9 cellular contexts compared by ENCODE assay signal in the genomic region with DNA sequence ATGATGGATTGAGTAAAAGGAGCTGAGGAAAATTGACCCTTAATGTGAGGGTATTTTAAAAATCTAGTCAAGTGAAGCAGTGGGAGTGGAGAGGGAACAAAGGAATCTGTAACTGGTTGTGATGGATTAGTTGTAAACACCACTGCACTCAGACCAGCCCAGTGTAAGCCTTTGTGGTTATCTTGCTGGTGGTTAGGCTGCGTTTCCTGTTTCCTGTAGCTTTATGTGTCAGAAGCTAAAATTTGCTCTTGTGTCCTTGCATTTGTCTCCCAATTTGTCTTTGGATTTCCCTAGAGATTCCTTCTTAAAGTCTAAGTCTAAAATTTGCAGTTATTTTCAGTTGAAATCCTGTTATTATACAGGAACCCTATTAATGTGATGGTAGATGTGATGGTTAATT. TPM values are rescaled to one million over a fixed set of nuclear protein-coding genes. Genes with fewer than 3 reads are reported as not detected.
DNase-seq lines count a peak whose midpoint lies in the region; ATAC-seq and TF ChIP-seq lines count a peak whose summit lies in the region.
"Had no signal": no experiment of that assay in that cellular context is flagged by ENCODE, and none has a peak within 500 bp of the region (broad histone marks: within the 10 kb centered on the region; RNA-seq: fewer than 3 reads in every experiment).

No MANE protein-coding gene starts in this region.

- 30 to 41% (median 40%) methylated on average over 1 of the region's 1 CpG for WGBS in psoas muscle, 3 donors
- 40 to 50% methylated on average over 1 of the region's 1 CpG for WGBS in thyroid gland, 2 donors

- H3K27ac Mint-ChIP-seq in CD8-positive, alpha-beta memory T cell = peak overlapping the region in 4 of 8 donors; percentile 24 to 67 (median 60)
- H3K27ac Mint-ChIP-seq in central memory CD8-positive, alpha-beta T cell (ENCODE audit: low read depth) = peak overlapping the region; percentile 26

- H3K27ac ChIP-seq in CD8-positive, alpha-beta memory T cell (ENCODE audit: low read depth, low read length) = no peak overlapping the region
- H3K27ac ChIP-seq in psoas muscle = no peak overlapping the region
- no peak overlapping the region for H3K27ac ChIP-seq in thyroid gland

- POLR2A ChIA-PET in CD8-positive, alpha-beta memory T cell (lab: Charles Lee) = interaction anchor here (0.7 kb wide), 1 partner anchor 458 kb away, joined by 3 read pairs; no protein-coding TSS in a partner anchor

- no peak for TF ChIP-seq POLR2A in thyroid gland (IDR thresholded peaks at IDR 0.05)

- H3K27me3 ChIP-seq in CD8-positive, alpha-beta memory T cell (ENCODE audit: insufficient read depth, low read length, poor library complexity, severe bottlenecking) = no peaks in the 10 kb centered on the region
- H3K27me3 ChIP-seq in psoas muscle (ENCODE audit: insufficient read depth in 3 of 3, low read length in 2 of 3) = no peaks in the 10 kb centered on the region
- no peaks in the 10 kb centered on the region for H3K27me3 ChIP-seq in thyroid gland

- peaks cover 51 to 62% (median 53%) of the 10 kb centered on the region in 3 donors for H3K4me1 Mint-ChIP-seq in CD8-positive, alpha-beta memory T cell
- H3K4me1 Mint-ChIP-seq in central memory CD8-positive, alpha-beta T cell = peaks cover 46% of the 10 kb centered on the region

- peaks cover 0 to 26% (median 6%) of the 10 kb centered on the region in 3 donors for H3K36me3 Mint-ChIP-seq in CD8-positive, alpha-beta memory T cell
- no peaks in the 10 kb centered on the region for H3K36me3 Mint-ChIP-seq in central memory CD8-positive, alpha-beta T cell (ENCODE audit: insufficient read depth)

- H3K9me3 ChIP-seq in CD8-positive, alpha-beta memory T cell (ENCODE audit: low read length) = no peaks in the 10 kb centered on the region
- H3K9me3 ChIP-seq in psoas muscle (no peaks in the 10 kb centered on the region), thyroid gland (no peaks in the 10 kb centered on the region)

- TF ChIP-seq CTCF in GM20000 (IDR thresholded peaks at IDR 0.05; ENCODE audit: extremely low read depth, missing control alignments) (no peak), psoas muscle (IDR thresholded peaks at IDR 0.05) (no peak), thyroid gland (IDR thresholded peaks at IDR 0.05) (no peak)

- no peaks in the 10 kb centered on the region for H3K36me3 ChIP-seq in CD8-positive, alpha-beta memory T cell (ENCODE audit: insufficient read depth, low read length)
- H3K36me3 ChIP-seq in psoas muscle (ENCODE audit: insufficient read depth in 1 of 2, low read depth in 1 of 2) = no peaks in the 10 kb centered on the region
- H3K36me3 ChIP-seq in thyroid gland = no peaks in the 10 kb centered on the region

- no peak overlapping the region for H3K4me3 ChIP-seq in CD8-positive, alpha-beta memory T cell (ENCODE audit: low read length)
- H3K4me3 ChIP-seq in psoas muscle = no peak overlapping the region
- H3K4me3 ChIP-seq in thyroid gland (replicated peaks in 1 of 3) = no peak overlapping the region

- peaks cover 19% of the 10 kb centered on the region for H3K4me1 ChIP-seq in CD8-positive, alpha-beta memory T cell (ENCODE audit: insufficient read depth, low read length)
- H3K4me1 ChIP-seq in psoas muscle (no peaks in the 10 kb centered on the region), thyroid gland (no peaks in the 10 kb centered on the region)

- no peaks in the 10 kb centered on the region for H3K27me3 Mint-ChIP-seq in CD8-positive, alpha-beta memory T cell
- H3K27me3 Mint-ChIP-seq in central memory CD8-positive, alpha-beta T cell = no peaks in the 10 kb centered on the region

- intact Hi-C loops in cardiac septum (cut with DNase I) = no loop called here
- intact Hi-C loops in psoas muscle (cut with DNase I) = no loop called here
- intact Hi-C loops in thyroid gland (cut with DNase I) = no loop called here

- DNase-seq in CD8-positive, alpha-beta memory T cell = peak in 4 of 5 donors; percentile 5 to 54 (median 33)
- peak; percentile 25 for DNase-seq in GM20000 (ENCODE audit: low spot score)
- DNase-seq in central memory CD8-positive, alpha-beta T cell (ENCODE audit: low spot score in 2 of 2) = no peak
- no peak for DNase-seq in cardiac septum (ENCODE audit: low spot score)
- DNase-seq in HPDE6-E6E7 (ENCODE audit: extremely low spot score) = no peak
- DNase-seq in psoas muscle = no peak
- DNase-seq in thyroid gland = no peak

- peak; percentile 85 for ATAC-seq in HG03521 (IDR thresholded peaks at IDR 0.05; ENCODE audit: unreplicated experiment)
- ATAC-seq in central memory CD8-positive, alpha-beta T cell (replicated peaks; ENCODE audit: extremely low read depth, poor library complexity, severe bottlenecking) = peak; percentile 89
- ATAC-seq in psoas muscle = no peak

- CTCF ChIA-PET in CD8-positive, alpha-beta memory T cell (lab: Charles Lee) = interaction anchor here (0.7 to 1.6 kb wide), 4 partner anchors 23 to 538 kb away, joined by 3 to 11 read pairs (median 3); partner anchors contain the start of gene MLLT3

- H3K4me3 Mint-ChIP-seq in CD8-positive, alpha-beta memory T cell = peak overlapping the region; percentile 21 to 83 (median 73)
- H3K4me3 Mint-ChIP-seq in central memory CD8-positive, alpha-beta T cell = peak overlapping the region; percentile 55

- peaks cover 5 to 7% (median 7%) of the 10 kb centered on the region in 5 donors for H3K9me3 Mint-ChIP-seq in CD8-positive, alpha-beta memory T cell
- peaks cover 5% of the 10 kb centered on the region for H3K9me3 Mint-ChIP-seq in central memory CD8-positive, alpha-beta T cell

RNA-seq across cellular contexts. Expression of gene IFNA21, which starts 6.3 kb away (rescaled TPM):
- total RNA-seq in CD8-positive, alpha-beta memory T cell = not detected
- polyA plus RNA-seq in CD8-positive, alpha-beta memory T cell = not detected
- not detected for total RNA-seq in cardiac septum
- total RNA-seq in psoas muscle = not detected
- polyA plus RNA-seq in psoas muscle = not detected
- not detected for total RNA-seq in thyroid gland
- total RNA-seq: pulmonary artery endothelial cell had no signal

RNA-seq across cellular contexts. Expression of gene IFNW1, which starts 18.5 kb away (rescaled TPM):
- total RNA-seq in CD8-positive, alpha-beta memory T cell = not detected
- 0.14 TPM for polyA plus RNA-seq in CD8-positive, alpha-beta memory T cell
- total RNA-seq in cardiac septum = not detected
- total RNA-seq in psoas muscle = not detected
- not detected for polyA plus RNA-seq in psoas muscle
- total RNA-seq in thyroid gland = not detected
- total RNA-seq: pulmonary artery endothelial cell had no signal

RNA-seq across cellular contexts. Expression of gene IFNA4, which starts 27.2 kb away (rescaled TPM):
- not detected for total RNA-seq in CD8-positive, alpha-beta memory T cell
- polyA plus RNA-seq in CD8-positive, alpha-beta memory T cell = not detected
- not detected for total RNA-seq in cardiac septum
- total RNA-seq in psoas muscle = not detected
- not detected for polyA plus RNA-seq in psoas muscle
- not detected for total RNA-seq in thyroid gland
- total RNA-seq: pulmonary artery endothelial cell had no signal

RNA-seq across cellular contexts. Expression of gene IFNA7, which starts 41.8 kb away (rescaled TPM):
- total RNA-seq in CD8-positive, alpha-beta memory T cell = not detected
- not detected for polyA plus RNA-seq in CD8-positive, alpha-beta memory T cell
- total RNA-seq in cardiac septum = not detected
- total RNA-seq in psoas muscle = not detected
- polyA plus RNA-seq in psoas muscle = not detected
- not detected for total RNA-seq in thyroid gland
- total RNA-seq: pulmonary artery endothelial cell had no signal

RNA-seq across cellular contexts. Expression of gene IFNA10, which starts 46.8 kb away (rescaled TPM):
- not detected for total RNA-seq in CD8-positive, alpha-beta memory T cell
- polyA plus RNA-seq in CD8-positive, alpha-beta memory T cell = not detected
- total RNA-seq in cardiac septum (not detected), psoas muscle (not detected), thyroid gland (not detected)
- polyA plus RNA-seq in psoas muscle = under 1 TPM in 1 of 3 donors, not detected in 2; 0.14 TPM
- total RNA-seq: pulmonary artery endothelial cell had no signal

Comparison
In these comparisons a context has a peak if more than half of its experiments do, and no peak if none do; other contexts are left out.
1. DNase-seq: peak in CD8-positive, alpha-beta memory T cell (4 of 5) and GM20000 (single experiment); none in central memory CD8-positive, alpha-beta T cell (0 of 2), cardiac septum (single experiment), HPDE6-E6E7 (single experiment), psoas muscle (0 of 2) and thyroid gland (0 of 2).
2. ATAC-seq: peak in HG03521 (single experiment) and central memory CD8-positive, alpha-beta T cell (single experiment); none in psoas muscle (0 of 4).